ENCODE assay signal across 7 cellular contexts in genomic region chr6:105401247-105402089, GRCh38.
DNase-seq lines count a peak whose midpoint lies in the region; ATAC-seq and TF ChIP-seq lines count a peak whose summit lies in the region.

No MANE protein-coding gene starts in this region.

- H3K4me1 ChIP-seq in HAP-1 (peaks cover 15% of the 10 kb centered on the region), iPS DF 6.9 (ENCODE audit: control insufficient read depth, insufficient read depth, low read length) (peaks cover 4% of the 10 kb centered on the region; the same call in 1 of the 2 replicates)

- no peaks in the 10 kb centered on the region for H3K9me3 ChIP-seq in HAP-1
- no peaks in the 10 kb centered on the region for H3K9me3 ChIP-seq in iPS DF 6.9 (ENCODE audit: control insufficient read depth, insufficient read depth, low read length)

- WGBS in iPS DF 6.9 (ENCODE audit: insufficient coverage, insufficient read length): no CpG with 5 or more reads among the region's 8 CpGs

- peaks cover 66% of the 10 kb centered on the region for H3K4me1 Mint-ChIP-seq in stimulated activated naive CD8-positive, alpha-beta T cell treated with anti-CD3 and anti-CD28 coated beads, Interleukin-15, amount 100 ng/mL, for 72 hours

- no peak overlapping the region for H3K27ac ChIP-seq in iPS DF 6.9 (ENCODE audit: low read length)

- peak overlapping the region; percentile 90 for H3K4me3 ChIP-seq in HAP-1
- peak overlapping the region; percentile 84 for H3K4me3 ChIP-seq in WI38 (ENCODE audit: low read depth, low read length)
- peak overlapping the region; percentile 91; the same call in 1 of the 2 replicates for H3K4me3 ChIP-seq in iPS DF 6.9 (ENCODE audit: low read length)

- no peak for TF ChIP-seq POLR2A in GM18505 (IDR thresholded peaks at IDR 0.05; ENCODE audit: borderline replicate concordance, extremely low read depth, insufficient read depth, insufficient read length)

- no peak overlapping the region for H3K27ac Mint-ChIP-seq in stimulated activated naive CD8-positive, alpha-beta T cell treated with anti-CD3 and anti-CD28 coated beads, Interleukin-15, amount 100 ng/mL, for 72 hours

- no peak for TF ChIP-seq CTCF in WI38 (IDR thresholded peaks at IDR 0.05; ENCODE audit: low read depth, low read length)

- no peaks in the 10 kb centered on the region for H3K27me3 Mint-ChIP-seq in stimulated activated naive CD8-positive, alpha-beta T cell treated with anti-CD3 and anti-CD28 coated beads, Interleukin-15, amount 100 ng/mL, for 72 hours

- H3K36me3 ChIP-seq in HAP-1 (replicated peaks): no peaks in the 10 kb centered on the region
- H3K36me3 ChIP-seq in iPS DF 6.9 (ENCODE audit: control insufficient read depth, insufficient read depth, low read length): no peaks in the 10 kb centered on the region

- H3K4me3 Mint-ChIP-seq in stimulated activated naive CD8-positive, alpha-beta T cell treated with anti-CD3 and anti-CD28 coated beads, Interleukin-15, amount 100 ng/mL, for 72 hours: peak overlapping the region; percentile 91 to 97

- no peak for ATAC-seq in stimulated activated naive CD8-positive, alpha-beta T cell treated with anti-CD3 and anti-CD28 coated beads, Interleukin-15, amount 100 ng/mL, for 72 hours
- ATAC-seq in HG03378 (IDR thresholded peaks at IDR 0.05; ENCODE audit: unreplicated experiment): no peak
- ATAC-seq in GM18505 (IDR thresholded peaks at IDR 0.05; ENCODE audit: unreplicated experiment): no peak
- ATAC-seq in GM21390 (IDR thresholded peaks at IDR 0.05; ENCODE audit: unreplicated experiment): no peak

- no peak for DNase-seq in HAP-1 (ENCODE audit: low spot score in 2 of 2)
- no peak for DNase-seq in iPS DF 6.9 (ENCODE audit: low read depth, low spot score)
- no peak for DNase-seq in stimulated activated naive CD8-positive, alpha-beta T cell treated with anti-CD3 and anti-CD28 coated beads, Interleukin-15, amount 100 ng/mL, for 72 hours

- H3K9me3 Mint-ChIP-seq in stimulated activated naive CD8-positive, alpha-beta T cell treated with anti-CD3 and anti-CD28 coated beads, Interleukin-15, amount 100 ng/mL, for 72 hours: no peaks in the 10 kb centered on the region

- in situ Hi-C loops in HAP-1 (cut with MboI; ENCODE audit: low sequenced_read_pairs): loop anchor here (5.0 kb wide), 1 partner anchor 314 kb away; no protein-coding TSS in a partner anchor

- no peaks in the 10 kb centered on the region for H3K27me3 ChIP-seq in HAP-1 (ENCODE audit: low read depth)
- H3K27me3 ChIP-seq in iPS DF 6.9 (ENCODE audit: control insufficient read depth, insufficient read depth, low read length): no peaks in the 10 kb centered on the region
